12 cellular contexts compared by ENCODE assay signal in the genomic region with DNA sequence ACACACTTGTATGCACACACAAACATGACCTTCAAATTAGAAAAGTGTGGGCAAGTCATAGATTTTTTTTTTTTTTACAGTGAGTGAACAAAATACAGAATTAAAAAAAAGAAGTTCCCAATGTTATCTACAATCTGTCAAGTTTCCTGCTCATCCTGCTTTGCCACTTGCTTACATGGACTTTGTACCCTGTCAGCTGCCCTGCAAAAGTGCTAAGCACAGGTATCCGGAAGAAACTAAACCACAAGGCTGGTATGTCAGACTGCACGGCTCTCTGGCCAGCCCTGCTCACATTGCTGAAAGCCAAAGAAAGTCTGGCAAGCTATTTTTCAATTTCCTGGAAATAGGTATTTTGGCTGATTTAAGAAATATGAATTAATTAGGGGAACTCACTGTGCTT. TPM values are rescaled to one million over a fixed set of nuclear protein-coding genes. Genes with fewer than 3 reads are reported as not detected.
DNase-seq lines count a peak whose midpoint lies in the region; ATAC-seq, FAIRE-seq and TF ChIP-seq lines count a peak whose summit lies in the region.
"Had no signal": no experiment of that assay in that cellular context is flagged by ENCODE, and none has a peak within 500 bp of the region (broad histone marks: within the 10 kb centered on the region; RNA-seq: fewer than 3 reads in every experiment).

No MANE protein-coding gene starts in this region.

- no peaks in the 10 kb centered on the region; a peak in 1 of 4 replicates for H3K27me3 ChIP-seq in GM12878 (replicated peaks in 1 of 2; ENCODE audit: control insufficient read depth in 2 of 2, insufficient read depth in 2 of 2, low read length in 1 of 2)
- H3K27me3 ChIP-seq: neural progenitor cell had no signal

- H3K4me3 ChIP-seq in Jurkat, Clone E6-1 (ENCODE audit: low read length): no peak overlapping the region
- no peak overlapping the region for H3K4me3 ChIP-seq in GM12878
- H3K4me3 ChIP-seq: neural progenitor cell had no signal

- intact Hi-C loops in GM12878 (cut with micrococcal nuclease; ENCODE audit: unreplicated experiment): no loop called here

- H3K9ac ChIP-seq in GM12878 (ENCODE audit: control insufficient read depth, insufficient read depth, low read length): no peak overlapping the region
- H3K9ac ChIP-seq: neural progenitor cell had no signal

- no peak for FAIRE-seq in GM12878 (lab: Jason Lieb, UNC)

- no peak overlapping the region for H3K4me2 ChIP-seq in GM12878 (ENCODE audit: control insufficient read depth, insufficient read depth)
- H3K4me2 ChIP-seq: neural progenitor cell had no signal

- no peaks in the 10 kb centered on the region for H3K4me1 ChIP-seq in GM12878 (ENCODE audit: control insufficient read depth, insufficient read depth, low read length)
- H3K4me1 ChIP-seq: neural progenitor cell had no signal

- WGBS in GM12878 (ENCODE audit: insufficient coverage, insufficient replicate concordance, low lambda C conversion rate, missing lambda C conversion rate): 25% methylated on average over 2 of the region's 2 CpGs

- no peak overlapping the region for H3K27ac ChIP-seq in GM12878 (ENCODE audit: control insufficient read depth, insufficient read depth)
- H3K27ac ChIP-seq: neural progenitor cell had no signal

- CTCF ChIA-PET in GM12878 (lab: Yijun Ruan, JAX): interaction anchor here (1.0 to 1.3 kb wide), 4 partner anchors 12 to 32 kb away, joined by 3 to 5 read pairs (median 3); no protein-coding TSS in a partner anchor

- in situ Hi-C loops in GM12878 (cut with MboI): no loop called here

- SMC1A ChIA-PET in GM12878 (lab: Charles Lee; ENCODE audit: uncharacterized antibody, unreplicated experiment): interaction anchor here (0.7 to 1.7 kb wide), 3 partner anchors 13 to 29 kb away, joined by 3 to 4 read pairs (median 3); no protein-coding TSS in a partner anchor

- TF ChIP-seq EP300 in GM12878 (IDR thresholded peaks at IDR 0.05; ENCODE audit: borderline replicate concordance in 1 of 2, control insufficient read depth in 1 of 2, low read depth in 2 of 2, low read length in 2 of 2): no peak

- RAD21 ChIA-PET in GM12878 (lab: Charles Lee; ENCODE audit: unreplicated experiment): interaction anchor here (0.7 to 0.9 kb wide), 3 partner anchors 32 to 125 kb away, joined by 3 to 4 read pairs (median 3); no protein-coding TSS in a partner anchor

- POLR2A ChIA-PET in GM12878 (lab: Charles Lee): interaction anchor here (0.7 to 0.8 kb wide), 2 partner anchors 20 to 1113 kb away, joined by 4 read pairs; no protein-coding TSS in a partner anchor

- no peak for TF ChIP-seq CTCF in GM12878 (IDR thresholded peaks at IDR 0.05 in 2 of 3, conservative IDR thresholded peaks at IDR 0.05 in 1 of 3; ENCODE audit: control insufficient read depth in 2 of 3, extremely low read depth in 1 of 3, insufficient read depth in 1 of 3, low read depth in 3 of 3, low read length in 3 of 3)

- no peak overlapping the region for H2AFZ ChIP-seq in GM12878 (ENCODE audit: control insufficient read depth, low read depth, low read length)
- H2AFZ ChIP-seq: neural progenitor cell had no signal

- H3K9me3 ChIP-seq in GM12878 (replicated peaks; ENCODE audit: control insufficient read depth, insufficient read depth, low read length): no peaks in the 10 kb centered on the region

- TF ChIP-seq POLR2A in GM12878 (IDR thresholded peaks at IDR 0.05; ENCODE audit: low read depth, low read length): no peak

- no TSS peak for BruUV-seq in GM12878 (replicated peaks; lab: Mats Ljungman, UMichigan)

- TF ChIP-seq RAD21 in GM12878 (IDR thresholded peaks at IDR 0.05; ENCODE audit: insufficient read depth, low read depth, low read length): no peak

- H3K36me3 ChIP-seq in GM12878 (ENCODE audit: control insufficient read depth in 2 of 2, insufficient read depth in 2 of 2, low read length in 1 of 2): no peaks in the 10 kb centered on the region
- H3K36me3 ChIP-seq: neural progenitor cell had no signal

- peak; percentile 68 for ATAC-seq in GM18907 (IDR thresholded peaks at IDR 0.05; ENCODE audit: unreplicated experiment)
- ATAC-seq in GM12878: peak; percentile 90
- ATAC-seq: activated CD4-positive, CD25-positive, alpha-beta regulatory T cell treated with anti-CD3 and anti-CD28 coated beads, Interleukin-2, amount 50 U/mL, for 24 hours; Right ventricle myocardium inferior had no signal

- no peaks in the 10 kb centered on the region for H3K79me2 ChIP-seq in GM12878 (ENCODE audit: control insufficient read depth, insufficient read depth, low read length)

- no peaks in the 10 kb centered on the region for H4K20me1 ChIP-seq in GM12878 (ENCODE audit: control insufficient read depth, insufficient read depth)

- DNase-seq in Jurkat, Clone E6-1 (ENCODE audit: low read depth, low spot score): peak; percentile 32
- DNase-seq in GM12878 (ENCODE audit: low read depth, low spot score): peak; percentile 2
- peak; percentile 72 for DNase-seq in renal cortical epithelial cell (ENCODE audit: low read depth)
- DNase-seq in NCI-H2171 (lab: John Stamatoyannopoulos, UW): no peak
- DNase-seq in NCI-H2081 treated with DMSO at 0.1 percent for 48 hours (lab: John Stamatoyannopoulos, UW): no peak
- no peak for DNase-seq in NCI-H1092 treated with DMSO at 0.1 percent for 48 hours (lab: John Stamatoyannopoulos, UW)
- DNase-seq: DMS 273 treated with DMSO at 0.1 percent for 48 hours; stimulated activated CD4-positive, alpha-beta T cell treated with anti-CD3 and anti-CD28 coated beads, Interleukin-12 subunit alpha, Interleukin-12 subunit beta, amount 100 ng/mL, for 4 hours had no signal

TF ChIP-seq in GM12878, 131 proteins besides CTCF, POLR2A, EP300 and RAD21 (continues in another document):
- TF ChIP-seq TARDBP (IDR thresholded peaks at IDR 0.05; ENCODE audit: borderline replicate concordance) (no peak), TBL1XR1 (IDR thresholded peaks at IDR 0.05; ENCODE audit: low read depth, low read length) (no peak), ESRRA (IDR thresholded peaks at IDR 0.05; ENCODE audit: low read length) (no peak), ZNF384 (IDR thresholded peaks at IDR 0.05; ENCODE audit: borderline replicate concordance, low read depth, low read length) (0 out of 2 replicates have a peak, but pooled peaks have one; percentile 6), SPI1 (IDR thresholded peaks at IDR 0.05; ENCODE audit: borderline replicate concordance, insufficient read depth, low read depth, low read length) (no peak), CUX1 (IDR thresholded peaks at IDR 0.05; ENCODE audit: insufficient replicate concordance, low read depth, low read length) (no peak), FOS (IDR thresholded peaks at IDR 0.05; ENCODE audit: borderline replicate concordance, extremely low read depth, insufficient read length) (no peak)

RNA-seq across cellular contexts. Expression of gene BCLAF3, which starts 38.9 kb away (rescaled TPM):
- polyA plus RNA-seq in Jurkat, Clone E6-1 (2012; ENCODE audit: insufficient read depth, insufficient read length): 3.2 TPM
- 23.9 and 26.2 TPM in 2 replicates for total RNA-seq in GM12878 (2013; cell fraction: nucleolus; rRNA removed)
- total RNA-seq in GM12878 (2014; rRNA removed): 2.2 and 2.9 TPM in 2 replicates
- 3.8 and 4.4 TPM in 2 replicates for total RNA-seq in GM12878 (2014; rRNA removed; fragmentation: Illumina TruSeq; extraction: Trizol)
- 3.6 and 3.9 TPM in 2 replicates for total RNA-seq in GM12878 (2021)
- 0.96 TPM for polyA plus RNA-seq in GM12878 (2011; ENCODE audit: low read depth)
- 3.2 and 5.1 TPM in 2 replicates for polyA plus RNA-seq in GM12878 (2011; rRNA removed)
- 0.77 and 0.99 TPM in 2 replicates for polyA plus RNA-seq in GM12878 (2011; cell fraction: cytosol; rRNA removed)
- polyA plus RNA-seq in GM12878 (2011; cell fraction: nucleus; rRNA removed): 3.4 and 3.9 TPM in 2 replicates
- 1.9 TPM in 2 replicates for polyA plus RNA-seq in GM12878 (2012)
- polyA plus RNA-seq in GM12878 (2014; fragmentation: Illumina TruSeq; extraction: Trizol): 3.6 and 5.1 TPM in 2 replicates
- 1 to 10 TPM; 1.1 to 1.5 TPM for polyA plus RNA-seq in GM12878 (2014; fragmentation: Nextera tagmentation; extraction: Ambion mirVana)
- polyA plus RNA-seq in GM12878 (2014; rRNA removed): 2.9 TPM in 2 replicates
- 1 to 10 TPM in 1 of 2 experiments, under 1 TPM in 1; 0.74 to 1.4 TPM for polyA plus RNA-seq in GM12878 (2016; fragmentation: Nextera tagmentation; extraction: Ambion mirVana)
- polyA minus RNA-seq in GM12878 (2011; rRNA and poly(A)+ RNA removed): 1.8 TPM in 2 replicates
- 1.9 and 2.3 TPM in 2 replicates for polyA minus RNA-seq in GM12878 (2011; cell fraction: cytosol; rRNA and poly(A)+ RNA removed)
- 3.3 and 5.3 TPM in 2 replicates for polyA minus RNA-seq in GM12878 (2011; cell fraction: nucleus; rRNA and poly(A)+ RNA removed)
- 6.3 and 20.7 TPM in 2 replicates for total RNA-seq in renal cortical epithelial cell

Comparison
In these comparisons a context has a peak if more than half of its experiments do, and no peak if none do; other contexts are left out.
1. DNase-seq: peak in Jurkat, Clone E6-1 (single experiment), GM12878 (single experiment) and renal cortical epithelial cell (single experiment); none in NCI-H2171 (single experiment), NCI-H2081 treated with DMSO at 0.1 percent for 48 hours (single experiment) and NCI-H1092 treated with DMSO at 0.1 percent for 48 hours (single experiment).